ENCODE assay signal across 11 cellular contexts in genomic region chr1:244214009-244214967, GRCh38.
DNase-seq lines count a peak whose midpoint lies in the region; ATAC-seq, FAIRE-seq and TF ChIP-seq lines count a peak whose summit lies in the region.
"Had no signal": no experiment of that assay in that cellular context is flagged by ENCODE, and none has a peak within 500 bp of the region (broad histone marks: within the 10 kb centered on the region; RNA-seq: fewer than 3 reads in every experiment).

No MANE protein-coding gene starts in this region.

- peak in 1 of 2 donors; percentile 41 for TF ChIP-seq EP300 in tibial nerve (IDR thresholded peaks at IDR 0.05)

- DNase-seq in AG08395 (ENCODE audit: low spot score) (peak; percentile 80), HTR-8/SVneo (ENCODE audit: insufficient read length, low spot score) (peak; percentile 96), cardiac fibroblast (ENCODE audit: low read depth in 2 of 2) (peak; percentile 88 to 94), kidney tubule cell (ENCODE audit: low spot score) (peak; percentile 94), tibial nerve (ENCODE audit: low spot score in 2 of 2) (no peak)
- DNase-seq in stimulated activated naive CD4-positive, alpha-beta T cell (lab: John Stamatoyannopoulos, UW), result no peak
- DNase-seq: activated CD8-positive, alpha-beta memory T cell treated with anti-CD3 and anti-CD28 coated beads, Interleukin-2, amount 50 U/mL, for 4 hours; Caco-2; NCI-H2029 had no signal

- TF ChIP-seq POLR2A in tibial nerve (IDR thresholded peaks at IDR 0.05), result no peak

- FAIRE-seq in HTR-8/SVneo (lab: Jason Lieb, UNC), result peak; percentile 97

- H3K27ac ChIP-seq in tibial nerve, result peak overlapping the region in 1 of 4 donors; percentile 38

- TF ChIP-seq CTCF in cardiac fibroblast (IDR thresholded peaks at IDR 0.05; ENCODE audit: low read depth, low read length), result no peak
- TF ChIP-seq CTCF in tibial nerve (IDR thresholded peaks at IDR 0.05), result no peak

- no peaks in the 10 kb centered on the region for H3K27me3 ChIP-seq in tibial nerve

- no peak overlapping the region for H3K4me3 ChIP-seq in cardiac fibroblast (replicated peaks in 1 of 2; ENCODE audit: low read depth in 2 of 2, low read length in 2 of 2)
- no peak overlapping the region for H3K4me3 ChIP-seq in tibial nerve

- no peaks in the 10 kb centered on the region for H3K9me3 ChIP-seq in tibial nerve
- H3K9me3 ChIP-seq: Caco-2 had no signal

- H3K36me3 ChIP-seq in tibial nerve, result no peaks in the 10 kb centered on the region

- H3K4me1 ChIP-seq in tibial nerve, result peaks cover 0 to 39% (median 7%) of the 10 kb centered on the region in 4 donors
- H3K4me1 ChIP-seq: Caco-2 had no signal

- 60 to 71% methylated on average over 17 of the region's 17 CpGs for WGBS in tibial nerve, 2 donors

- ATAC-seq in GM21619 (IDR thresholded peaks at IDR 0.05; ENCODE audit: unreplicated experiment) (no peak), HG02885 (IDR thresholded peaks at IDR 0.05; ENCODE audit: poor library complexity, unreplicated experiment) (no peak)

Comparison
In these comparisons a context has a peak if more than half of its experiments do, and no peak if none do; other contexts are left out.
1. DNase-seq: peak in AG08395 (single experiment), HTR-8/SVneo (single experiment), cardiac fibroblast (2 of 2) and kidney tubule cell (single experiment); none in stimulated activated naive CD4-positive, alpha-beta T cell (0 of 6) and tibial nerve (0 of 2).